33 cellular contexts compared by ENCODE assay signal in the genomic region with DNA sequence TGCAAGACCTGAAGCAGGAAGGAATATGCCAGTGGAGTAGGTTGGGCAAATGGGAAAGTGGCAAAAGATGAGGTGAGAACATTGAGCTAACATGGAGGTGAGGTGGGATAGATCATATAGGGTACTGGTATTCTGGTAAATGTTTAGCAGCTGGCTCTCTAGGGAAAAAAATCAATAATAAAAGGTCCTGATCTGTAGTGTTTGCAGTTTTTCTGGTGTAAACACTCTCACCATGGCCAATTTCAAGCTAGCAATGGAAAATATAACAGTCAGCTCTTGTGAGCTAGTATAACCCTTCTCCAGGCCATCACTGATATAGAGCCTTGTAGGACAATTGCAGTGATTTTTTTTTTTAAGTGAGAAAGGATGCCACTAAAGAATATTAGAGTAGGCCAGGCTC.
"Had no signal": no experiment of that assay in that cellular context is flagged by ENCODE, and none has a peak within 500 bp of the region (broad histone marks: within the 10 kb centered on the region; RNA-seq: fewer than 3 reads in every experiment).

No MANE protein-coding gene starts in this region.

- H3K4me3 Mint-ChIP-seq: activated B cell treated with CpG ODN at 0.5 μM for 24 hours; activated CD4-positive, alpha-beta memory T cell treated with anti-CD3 and anti-CD28 coated beads for 36 hours; activated CD4-positive, alpha-beta T cell treated with anti-CD3 and anti-CD28 coated beads, Interleukin-2, amount 10 ng/mL, durations not matched to agents 24 days and 14 days; activated CD8-positive, alpha-beta T cell treated with anti-CD3 and anti-CD28 coated beads for 36 hours; activated naive CD4-positive, alpha-beta T cell treated with anti-CD3 and anti-CD28 coated beads for 36 hours; activated naive CD8-positive, alpha-beta T cell treated with anti-CD3 and anti-CD28 coated beads for 36 hours; activated T-cell treated with anti-CD3 and anti-CD28 coated beads, Interleukin-2, amount 50 U/mL, for 4 hours; activated T-cell treated with anti-CD3 and anti-CD28 coated beads, Interleukin-2, amount 50 U/mL, for 72 hours; activated T-helper 1 cell treated with anti-CD3 and anti-CD28 coated beads, Interleukin-12 subunit alpha, Interleukin-12 subunit beta, Interleukin-2, Interleukin-4 antibody, amounts not matched to agents 30 ng/mL and 10 ng/mL and 1 ng/mL, durations not matched to agents 14 hours and 24 hours and 36 hours; activated T-helper 17 cell treated with anti-CD3 and anti-CD28 coated beads, Interleukin-2, amount 50 U/mL, for 72 hours; central memory CD8-positive, alpha-beta T cell; T-helper 17 cell had no signal

- DNase-seq: activated B cell treated with CpG ODN at 0.5 μM for 24 hours; activated CD4-positive, alpha-beta memory T cell treated with anti-CD3 and anti-CD28 coated beads for 36 hours; activated CD4-positive, alpha-beta T cell treated with anti-CD3 and anti-CD28 coated beads for 4 hours; activated CD4-positive, alpha-beta T cell treated with anti-CD3 and anti-CD28 coated beads, Interleukin-2, amount 10 ng/mL, durations not matched to agents 24 days and 14 days; activated CD4-positive, alpha-beta T cell treated with anti-CD3 and anti-CD28 coated beads, Interleukin-2, amount 50 U/mL, for 1 hour; activated CD4-positive, alpha-beta T cell treated with anti-CD3 and anti-CD28 coated beads, Interleukin-2, amount 50 U/mL, for 4 hours; activated CD4-positive, CD25-positive, alpha-beta regulatory T cell treated with anti-CD3 and anti-CD28 coated beads, Interleukin-2, amount 50 U/mL, for 72 hours; activated CD8-positive, alpha-beta memory T cell treated with anti-CD3 and anti-CD28 coated beads, Interleukin-2, amount 50 U/mL, for 4 hours; activated CD8-positive, alpha-beta T cell treated with anti-CD3 and anti-CD28 coated beads for 36 hours; activated effector memory CD4-positive, alpha-beta T cell treated with anti-CD3 and anti-CD28 coated beads, Interleukin-2, amount 50 U/mL, for 16 hours; activated gamma-delta T cell treated with Interleukin-2 at 50 U/mL for 16 hours; activated naive CD4-positive, alpha-beta T cell; activated naive CD4-positive, alpha-beta T cell treated with anti-CD3 and anti-CD28 coated beads for 36 hours; activated naive CD4-positive, alpha-beta T cell treated with anti-CD3 and anti-CD28 coated beads, Interleukin-2, amount 50 U/mL, for 16 hours; activated naive CD8-positive, alpha-beta T cell treated with anti-CD3 and anti-CD28 coated beads for 36 hours; activated T-cell treated with anti-CD3 and anti-CD28 coated beads for 4 hours; activated T-cell treated with anti-CD3 and anti-CD28 coated beads, Interleukin-2, amount 50 U/mL, for 1 hour; activated T-cell treated with anti-CD3 and anti-CD28 coated beads, Interleukin-2, amount 50 U/mL, for 4 hours; activated T-cell treated with anti-CD3 and anti-CD28 coated beads, Interleukin-2, amount 50 U/mL, for 72 hours; adrenal gland; amniotic stem cell; aorta; body of pancreas; brain microvascular endothelial cell; caudate nucleus; cerebellar nuclear complex; T-helper 17 cell had no signal

- H3K4me3 ChIP-seq: adrenal gland, body of pancreas, cardiac muscle cell had no signal

- H3K9me3 Mint-ChIP-seq: activated CD4-positive, alpha-beta memory T cell treated with anti-CD3 and anti-CD28 coated beads for 36 hours; activated CD4-positive, alpha-beta T cell treated with anti-CD3 and anti-CD28 coated beads, Interleukin-2, amount 10 ng/mL, durations not matched to agents 24 days and 14 days; activated CD8-positive, alpha-beta T cell treated with anti-CD3 and anti-CD28 coated beads for 36 hours; activated naive CD4-positive, alpha-beta T cell treated with anti-CD3 and anti-CD28 coated beads for 36 hours; activated naive CD8-positive, alpha-beta T cell treated with anti-CD3 and anti-CD28 coated beads for 36 hours; activated T-cell treated with anti-CD3 and anti-CD28 coated beads, Interleukin-2, amount 50 U/mL, for 4 hours; activated T-helper 1 cell treated with anti-CD3 and anti-CD28 coated beads, Interleukin-12 subunit alpha, Interleukin-12 subunit beta, Interleukin-2, Interleukin-4 antibody, amounts not matched to agents 30 ng/mL and 10 ng/mL and 1 ng/mL, durations not matched to agents 14 hours and 24 hours and 36 hours; central memory CD8-positive, alpha-beta T cell had no signal

- H3K4me1 Mint-ChIP-seq: activated B cell treated with CpG ODN at 0.5 μM for 24 hours; activated CD4-positive, alpha-beta T cell treated with anti-CD3 and anti-CD28 coated beads, Interleukin-2, amount 10 ng/mL, durations not matched to agents 24 days and 14 days; activated naive CD8-positive, alpha-beta T cell treated with anti-CD3 and anti-CD28 coated beads for 36 hours; activated T-helper 17 cell treated with anti-CD3 and anti-CD28 coated beads, Interleukin-2, amount 50 U/mL, for 72 hours; central memory CD8-positive, alpha-beta T cell; T-helper 17 cell had no signal

- H3K36me3 ChIP-seq: adrenal gland, brain microvascular endothelial cell, cardiac muscle cell had no signal

- H3K4me1 ChIP-seq: adrenal gland, body of pancreas had no signal

- H3K9me3 ChIP-seq: adrenal gland, body of pancreas had no signal

- H3K27ac ChIP-seq: adrenal gland, body of pancreas, brain microvascular endothelial cell, cardiac muscle cell, VCaP had no signal

- ATAC-seq: activated CD8-positive, alpha-beta T cell treated with anti-CD3 and anti-CD28 coated beads for 36 hours; activated naive CD4-positive, alpha-beta T cell treated with anti-CD3 and anti-CD28 coated beads, Interleukin-2, amount 50 U/mL, for 72 hours; activated T-cell treated with anti-CD3 and anti-CD28 coated beads, Interleukin-2, amount 50 U/mL, for 4 hours; activated T-cell treated with anti-CD3 and anti-CD28 coated beads, Interleukin-2, amount 50 U/mL, for 72 hours; activated T-helper 17 cell treated with anti-CD3 and anti-CD28 coated beads, Interleukin-2, amount 50 U/mL, for 72 hours; body of pancreas; T-helper 17 cell had no signal

- H3K27me3 Mint-ChIP-seq: activated B cell treated with CpG ODN at 0.5 μM for 24 hours; activated CD4-positive, alpha-beta memory T cell treated with anti-CD3 and anti-CD28 coated beads for 36 hours; activated CD4-positive, alpha-beta T cell treated with anti-CD3 and anti-CD28 coated beads, Interleukin-2, amount 10 ng/mL, durations not matched to agents 24 days and 14 days; activated CD8-positive, alpha-beta T cell treated with anti-CD3 and anti-CD28 coated beads for 36 hours; activated naive CD8-positive, alpha-beta T cell treated with anti-CD3 and anti-CD28 coated beads for 36 hours; activated T-helper 17 cell treated with anti-CD3 and anti-CD28 coated beads, Interleukin-2, amount 50 U/mL, for 72 hours; central memory CD8-positive, alpha-beta T cell; T-helper 17 cell had no signal

- H3K27ac Mint-ChIP-seq: activated B cell treated with CpG ODN at 0.5 μM for 24 hours; activated CD4-positive, alpha-beta memory T cell treated with anti-CD3 and anti-CD28 coated beads for 36 hours; activated CD4-positive, alpha-beta T cell treated with anti-CD3 and anti-CD28 coated beads, Interleukin-2, amount 10 ng/mL, durations not matched to agents 24 days and 14 days; activated CD8-positive, alpha-beta T cell treated with anti-CD3 and anti-CD28 coated beads for 36 hours; activated naive CD4-positive, alpha-beta T cell treated with anti-CD3 and anti-CD28 coated beads for 36 hours; activated naive CD4-positive, alpha-beta T cell treated with anti-CD3 and anti-CD28 coated beads, Interleukin-2, amount 50 U/mL, for 72 hours; activated naive CD8-positive, alpha-beta T cell treated with anti-CD3 and anti-CD28 coated beads for 36 hours; activated T-cell treated with anti-CD3 and anti-CD28 coated beads, Interleukin-2, amount 50 U/mL, for 72 hours; activated T-helper 1 cell treated with anti-CD3 and anti-CD28 coated beads, Interleukin-12 subunit alpha, Interleukin-12 subunit beta, Interleukin-2, Interleukin-4 antibody, amounts not matched to agents 30 ng/mL and 10 ng/mL and 1 ng/mL, durations not matched to agents 14 hours and 24 hours and 36 hours; activated T-helper 17 cell treated with anti-CD3 and anti-CD28 coated beads, Interleukin-2, amount 50 U/mL, for 72 hours; T-helper 17 cell had no signal

- H3K27me3 ChIP-seq: adrenal gland, body of pancreas, brain microvascular endothelial cell, cardiac muscle cell had no signal
